30 cellular contexts compared by ENCODE assay signal in genomic region chr17:39633570-39634183, GRCh38. TPM values are rescaled to one million over a fixed set of nuclear protein-coding genes. Genes with fewer than 3 reads are reported as not detected.
DNase-seq lines count a peak whose midpoint lies in the region; ATAC-seq, FAIRE-seq and TF ChIP-seq lines count a peak whose summit lies in the region.
"Had no signal": no experiment of that assay in that cellular context is flagged by ENCODE, and none has a peak within 500 bp of the region (broad histone marks: within the 10 kb centered on the region; RNA-seq: fewer than 3 reads in every experiment).

No MANE protein-coding gene starts in this region.

- peaks cover 17% of the 10 kb centered on the region for H3K79me2 ChIP-seq in K562 (ENCODE audit: control insufficient read depth, insufficient read depth, low read length)
- peaks cover 16% of the 10 kb centered on the region for H3K79me2 ChIP-seq in GM23248 (ENCODE audit: insufficient read depth)

- no peaks in the 10 kb centered on the region for H3K9me3 ChIP-seq in heart right ventricle
- no peaks in the 10 kb centered on the region for H3K9me3 ChIP-seq in K562 (replicated peaks; ENCODE audit: control insufficient read depth, insufficient read depth, low read depth, low read length)
- no peaks in the 10 kb centered on the region for H3K9me3 ChIP-seq in mucosa of rectum (ENCODE audit: control insufficient read depth in 2 of 2, low read length in 2 of 2)
- no peaks in the 10 kb centered on the region for H3K9me3 ChIP-seq in transverse colon
- H3K9me3 ChIP-seq in GM23248 (ENCODE audit: low read depth): no peaks in the 10 kb centered on the region
- H3K9me3 ChIP-seq: A549, adrenal gland, left lung, MG63, right atrium auricular region, spleen had no signal

- H3K9me1 ChIP-seq in K562 (ENCODE audit: control insufficient read depth, insufficient read depth, low read length): no peaks in the 10 kb centered on the region

- H2AFZ ChIP-seq in K562 (ENCODE audit: low read depth, low read length) (0 out of 2 replicates have a peak overlapping the region, but pooled peaks have one; percentile 46), GM23248 (no peak overlapping the region)

- WGBS in heart right ventricle, 2 donors: 66 to 80% methylated on average over 8 of the region's 8 CpGs
- WGBS in K562 (ENCODE audit: insufficient coverage, low coverage, missing lambda C conversion rate): 65% methylated on average over 8 of the region's 8 CpGs
- 50 to 51% methylated on average over 1 to 8 of the region's 8 CpGs for WGBS in transverse colon (ENCODE audit: low coverage in 1 of 2), 2 donors
- WGBS in GM23248 (ENCODE audit: low coverage in 1 of 2, low lambda C conversion rate in 2 of 2, missing lambda C conversion rate in 2 of 2), 2 experiments: 43 to 56% methylated on average over 8 of the region's 8 CpGs

- intact Hi-C loops in Right ventricle myocardium inferior (cut with DNase I): no loop called here
- intact Hi-C loops in heart right ventricle (cut with DNase I): loop anchor here in 3 of 10 donors (5.0 kb wide), 2 partner anchors 39 to 114 kb away; no protein-coding TSS in a partner anchor
- intact Hi-C loops in K562 (cut with micrococcal nuclease): no loop called here
- intact Hi-C loops in transverse colon (cut with DNase I; ENCODE audit: low total_unique reads): loop anchor here (10.0 kb wide), 1 partner anchor 121 kb away; no protein-coding TSS in a partner anchor

- peaks cover 0 to 21% (median 3%) of the 10 kb centered on the region in 7 donors for H3K27me3 ChIP-seq in heart right ventricle
- H3K27me3 ChIP-seq in K562 (ENCODE audit: control insufficient read depth in 2 of 2, insufficient read depth in 2 of 2, low read length in 2 of 2): no peaks in the 10 kb centered on the region
- H3K27me3 ChIP-seq in mucosa of rectum (ENCODE audit: control insufficient read depth in 2 of 2, insufficient read depth in 2 of 2, low read length in 2 of 2): no peaks in the 10 kb centered on the region
- H3K27me3 ChIP-seq in transverse colon: peaks cover 10% of the 10 kb centered on the region
- H3K27me3 ChIP-seq in GM23248 (replicated peaks; ENCODE audit: insufficient read depth): peaks cover 17% of the 10 kb centered on the region
- H3K27me3 ChIP-seq: adrenal gland, MG63, right atrium auricular region had no signal

- no peaks in the 10 kb centered on the region for H3F3A ChIP-seq in GM23248 (ENCODE audit: insufficient read depth)

- TF ChIP-seq EP300 in K562 (IDR thresholded peaks at IDR 0.05; ENCODE audit: low read length) (no peak), transverse colon (IDR thresholded peaks at IDR 0.05; ENCODE audit: low read depth) (no peak)

- H3K9me2 ChIP-seq in GM23248 (ENCODE audit: insufficient read depth): no peaks in the 10 kb centered on the region

- H3K9ac ChIP-seq in K562 (ENCODE audit: insufficient read depth in 1 of 2, low read depth in 2 of 2, low read length in 2 of 2) (peak overlapping the region in 1 of 2 experiments; percentile 41; a peak in 2 of 4 replicates), mucosa of rectum (ENCODE audit: low read depth in 1 of 2, low read length in 2 of 2) (peak overlapping the region; percentile 70 to 77), GM23248 (no peak overlapping the region)

- no peaks in the 10 kb centered on the region for H4K20me1 ChIP-seq in K562 (replicated peaks; ENCODE audit: control insufficient read depth, insufficient read depth, low read length)
- H4K20me1 ChIP-seq in GM23248 (ENCODE audit: insufficient read depth): no peaks in the 10 kb centered on the region

- ATAC-seq in Right ventricle myocardium inferior: no peak
- ATAC-seq in heart right ventricle: no peak
- ATAC-seq in K562: no peak
- ATAC-seq in GM19397 (IDR thresholded peaks at IDR 0.05; ENCODE audit: unreplicated experiment): no peak
- ATAC-seq: esophagus mucosa, GM12878, left lung had no signal

- TF ChIP-seq CTCF in heart right ventricle (IDR thresholded peaks at IDR 0.05) (no peak), K562 (IDR thresholded peaks at IDR 0.05 in 2 of 3, conservative IDR thresholded peaks at IDR 0.05 in 1 of 3; ENCODE audit: insufficient read depth in 2 of 3, low read depth in 1 of 3, low read length in 3 of 3) (no peak), transverse colon (IDR thresholded peaks at IDR 0.05) (no peak)

- H3K36me3 ChIP-seq in heart right ventricle (no peaks in the 10 kb centered on the region), K562 (ENCODE audit: control insufficient read depth, insufficient read depth, low read length) (no peaks in the 10 kb centered on the region; the same call in 2 of the 3 replicates), mucosa of rectum (ENCODE audit: control insufficient read depth in 2 of 2, insufficient read depth in 2 of 2, low read length in 2 of 2) (peaks cover 12 to 19% of the 10 kb centered on the region in 2 donors), transverse colon (no peaks in the 10 kb centered on the region), GM23248 (ENCODE audit: low read depth) (no peaks in the 10 kb centered on the region)
- H3K36me3 ChIP-seq: adrenal gland, left lung, MG63, right atrium auricular region, spleen had no signal

- H3K4me1 ChIP-seq in heart right ventricle (peaks cover 6 to 43% (median 22%) of the 10 kb centered on the region in 9 donors), K562 (replicated peaks in 1 of 2; ENCODE audit: control insufficient read depth in 2 of 2, insufficient read depth in 2 of 2, low read length in 2 of 2) (peaks cover 23 to 40% of the 10 kb centered on the region in 2 experiments), mucosa of rectum (ENCODE audit: control insufficient read depth in 2 of 2, insufficient read depth in 2 of 2, low read length in 2 of 2) (peaks cover 60 to 75% of the 10 kb centered on the region in 2 donors), transverse colon (peaks cover 31 to 79% (median 62%) of the 10 kb centered on the region in 4 donors), GM23248 (ENCODE audit: insufficient read depth) (peaks cover 14% of the 10 kb centered on the region)

- H3K4me3 ChIP-seq in heart right ventricle (no peak overlapping the region), K562 (no peak overlapping the region), mucosa of rectum (ENCODE audit: low read length in 2 of 2) (peak overlapping the region; percentile 48 to 49), transverse colon (peak overlapping the region in 1 of 4 donors; percentile 12), GM23248 (no peak overlapping the region)
- H3K4me3 ChIP-seq: A549, adrenal gland, GM12878, left lung, MG63, right atrium auricular region, spleen had no signal

- no peak overlapping the region for H3K4me2 ChIP-seq in K562 (ENCODE audit: insufficient read depth, low read length)
- H3K4me2 ChIP-seq in GM23248 (ENCODE audit: unreplicated experiment): no peak overlapping the region
- H3K4me2 ChIP-seq: A549 had no signal

- CTCF ChIA-PET in K562 (lab: Yijun Ruan, JAX; ENCODE audit: low intra/inter-chr PET ratio): interaction anchor here (0.6 to 2.0 kb wide), 3 partner anchors 12 to 35 kb away, joined by 3 to 12 read pairs (median 3); partner anchors contain the start of gene PNMT

- TF ChIP-seq POLR2A in K562 (conservative IDR thresholded peaks at IDR 0.05) (no peak), transverse colon (IDR thresholded peaks at IDR 0.05) (no peak)

- H3K27ac ChIP-seq in heart right ventricle (no peak overlapping the region), K562 (ENCODE audit: extremely low read depth, low read depth, low read length) (no peak overlapping the region), mucosa of rectum (ENCODE audit: low read depth in 2 of 2, low read length in 2 of 2) (peak overlapping the region; percentile 82 to 99), transverse colon (peak overlapping the region; percentile 90 to 93 (median 91)), GM23248 (no peak overlapping the region)
- H3K27ac ChIP-seq: A549, left lung, right atrium auricular region, spleen had no signal

- DNase-seq in Right ventricle myocardium inferior (ENCODE audit: missing footprints): peak; percentile 45
- DNase-seq in heart right ventricle: no peak
- DNase-seq in K562 (ENCODE audit: extremely low read depth in 1 of 4, low spot score in 3 of 4): no peak
- DNase-seq in transverse colon: no peak
- no peak for DNase-seq in GM23248
- no peak for DNase-seq in activated naive CD4-positive, alpha-beta T cell treated with anti-CD3 and anti-CD28 coated beads, Interleukin-2, amount 50 U/mL, for 16 hours
- DNase-seq: activated B cell treated with CpG ODN at 0.5 μM for 24 hours; cortex of kidney; KG1; left lung; MG63; NCI-H524 treated with DMSO at 0.1 percent for 48 hours; SIG-M5; spleen; stimulated activated CD4-positive, alpha-beta T cell treated with anti-CD3 and anti-CD28 coated beads, Interleukin-2, amount 100 ng/mL, for 24 hours had no signal

- no TSS peak for BruUV-seq in K562 (replicated peaks; lab: Mats Ljungman, UMichigan)

- in situ Hi-C loops in K562 (cut with MboI) (no loop called here), transverse colon (cut with MboI; ENCODE audit: low pct_ligation_motif_present in 1 of 4, low pct_unique_long_range_greater_than_20kb in 1 of 4, low sequenced_read_pairs in 3 of 4) (loop anchor here in 1 of 4 donors (25.0 kb wide), 1 partner anchor 104 kb away; the partner anchor contains the start of genes GRB7 and MIEN1), GM23248 (cut with MboI) (no loop called here)

- no peak for TF ChIP-seq RAD21 in K562 (CRISPR knock-in tag; conservative IDR thresholded peaks at IDR 0.05 in 1 of 2, IDR thresholded peaks at IDR 0.05 in 1 of 2)

- FAIRE-seq in K562 (lab: Jason Lieb, UNC): no peak
- FAIRE-seq: A549, bronchial epithelial cell, islet of Langerhans had no signal

- POLR2A ChIA-PET in K562 (lab: Yijun Ruan, JAX): interaction anchor here (0.5 to 1.2 kb wide), 6 partner anchors 9 to 437 kb away, joined by 3 to 5 read pairs (median 4); no protein-coding TSS in a partner anchor

RNA-seq across cellular contexts. Expression of gene STARD3, which starts 3.3 kb away (rescaled TPM):
- total RNA-seq in Right ventricle myocardium inferior: 21.4 TPM
- 10 to 100 TPM; 14.2 to 25.3 (median 19.6) TPM for total RNA-seq in heart right ventricle
- polyA plus RNA-seq in heart right ventricle: 10 to 100 TPM; 39.2 to 46.1 TPM
- total RNA-seq in K562 (2011; cell fraction: chromatin; rRNA removed; ENCODE audit: low replicate concordance): 89.9 and 212 TPM in 2 replicates
- total RNA-seq in K562 (2011; cell fraction: nucleolus; rRNA removed): 162 and 190 TPM in 2 replicates
- total RNA-seq in K562 (2011; cell fraction: nucleoplasm; rRNA removed): 132 TPM in 2 replicates
- 41.1 and 46.0 TPM in 2 replicates for total RNA-seq in K562 (2014; rRNA removed)
- 18.6 and 22.0 TPM in 2 replicates for total RNA-seq in K562 (2014; rRNA removed; fragmentation: Illumina TruSeq; extraction: Trizol)
- total RNA-seq in K562 (2015; rRNA removed; fragmentation: Illumina TruSeq; extraction: Trizol): 31.6 and 32.1 TPM in 2 replicates
- total RNA-seq in K562 (2021): 60.2 and 69.3 TPM in 2 replicates
- 64.4 and 64.9 TPM in 2 replicates for polyA plus RNA-seq in K562 (2011; rRNA removed)
- 45.8 and 114 TPM in 2 replicates for polyA plus RNA-seq in K562 (2011; cell fraction: cytosol; rRNA removed)
- polyA plus RNA-seq in K562 (2011; cell fraction: nucleus; rRNA removed): 254 and 418 TPM in 2 replicates
- 58.5 and 83.7 TPM in 2 replicates for polyA plus RNA-seq in K562 (2012)
- 51.1 and 62.4 TPM in 2 replicates for polyA plus RNA-seq in K562 (2014; fragmentation: Illumina TruSeq; extraction: Trizol)
- 1 to 10 TPM in 1 of 2 experiments, under 1 TPM in 1; 0.63 to 1.9 TPM for polyA plus RNA-seq in K562 (2014; fragmentation: Nextera tagmentation; extraction: Ambion mirVana)
- 79.9 and 87.0 TPM in 2 replicates for polyA plus RNA-seq in K562 (2014; rRNA removed)
- 27.4 and 54.1 TPM in 2 replicates for polyA minus RNA-seq in K562 (2011; rRNA and poly(A)+ RNA removed)
- polyA minus RNA-seq in K562 (2011; cell fraction: cytosol; rRNA and poly(A)+ RNA removed): 25.1 and 39.6 TPM in 2 replicates
- 62.2 and 85.6 TPM in 2 replicates for polyA minus RNA-seq in K562 (2011; cell fraction: nucleus; rRNA and poly(A)+ RNA removed)
- 100 to 1,000 TPM in 1 of 4 donors, 10 to 100 TPM in 3; 63.5 to 193 (median 73.2) TPM for total RNA-seq in transverse colon
- 34.0 and 41.0 TPM in 2 replicates for total RNA-seq in GM23248 (2014; rRNA removed; shearing (Covaris generic))
- polyA plus RNA-seq in GM23248 (2016; fragmentation: Nextera tagmentation; extraction: Ambion mirVana): 32.3 and 34.1 TPM in 2 replicates

RNA-seq across cellular contexts. Expression of gene PPP1R1B, which starts 6.9 kb away (rescaled TPM):
- 0.89 TPM for total RNA-seq in Right ventricle myocardium inferior
- 1 to 10 TPM in 2 of 10 donors, under 1 TPM in 7, not detected in 1; 0.28 to 1.1 (median 0.63) TPM for total RNA-seq in heart right ventricle
- 1 to 10 TPM in 1 of 2 donors, under 1 TPM in 1; 0.80 to 2.1 TPM for polyA plus RNA-seq in heart right ventricle
- not detected in 2 replicates for total RNA-seq in K562 (2011; cell fraction: chromatin; rRNA removed; ENCODE audit: low replicate concordance)
- total RNA-seq in K562 (2011; cell fraction: nucleolus; rRNA removed): not detected in 2 replicates
- not detected in 2 replicates for total RNA-seq in K562 (2011; cell fraction: nucleoplasm; rRNA removed)
- total RNA-seq in K562 (2014; rRNA removed): not detected in 2 replicates
- 0.07 TPM in 1 of 2 replicates, not detected in the other for total RNA-seq in K562 (2014; rRNA removed; fragmentation: Illumina TruSeq; extraction: Trizol)
- total RNA-seq in K562 (2015; rRNA removed; fragmentation: Illumina TruSeq; extraction: Trizol): not detected in 2 replicates
- 0.18 TPM in 1 of 2 replicates, not detected in the other for total RNA-seq in K562 (2021)
- 0.10 TPM in 1 of 2 replicates, not detected in the other for polyA plus RNA-seq in K562 (2011; rRNA removed)
- polyA plus RNA-seq in K562 (2011; cell fraction: cytosol; rRNA removed): 0.15 TPM in 1 of 2 replicates, not detected in the other
- polyA plus RNA-seq in K562 (2011; cell fraction: nucleus; rRNA removed): 0.07 TPM in 1 of 2 replicates, not detected in the other
- polyA plus RNA-seq in K562 (2012): 0.06 and 0.14 TPM in 2 replicates
- 0.10 TPM in 1 of 2 replicates, not detected in the other for polyA plus RNA-seq in K562 (2014; fragmentation: Illumina TruSeq; extraction: Trizol)
- polyA plus RNA-seq in K562 (2014; fragmentation: Nextera tagmentation; extraction: Ambion mirVana): under 1 TPM in 1 of 2 experiments, not detected in 1; 0.07 TPM
- not detected in 2 replicates for polyA plus RNA-seq in K562 (2014; rRNA removed)
- not detected in 2 replicates for polyA minus RNA-seq in K562 (2011; rRNA and poly(A)+ RNA removed)
- polyA minus RNA-seq in K562 (2011; cell fraction: cytosol; rRNA and poly(A)+ RNA removed): not detected in 2 replicates
- not detected in 2 replicates for polyA minus RNA-seq in K562 (2011; cell fraction: nucleus; rRNA and poly(A)+ RNA removed)
- total RNA-seq in transverse colon: 100 to 1,000 TPM; 125 to 509 (median 223) TPM
- not detected in 2 replicates for total RNA-seq in GM23248 (2014; rRNA removed; shearing (Covaris generic))
- polyA plus RNA-seq in GM23248 (2016; fragmentation: Nextera tagmentation; extraction: Ambion mirVana): not detected in 2 replicates
- total RNA-seq: activated B cell treated with CpG ODN at 0.5 μM for 24 hours; bronchial epithelial cell; CD4-positive, alpha-beta memory T cell; Daoy; fibroblast of villous mesenchyme; GM12878; neural crest cell; spleen had no signal
- polyA plus RNA-seq: CD4-positive, alpha-beta memory T cell had no signal

RNA-seq across cellular contexts. Expression of gene NEUROD2, which starts 26.0 kb away (rescaled TPM):
- total RNA-seq in Right ventricle myocardium inferior (not detected), heart right ventricle (not detected), K562 (2014; rRNA removed) (not detected in 2 replicates), K562 (2014; rRNA removed; fragmentation: Illumina TruSeq; extraction: Trizol) (not detected in 2 replicates), K562 (2015; rRNA removed; fragmentation: Illumina TruSeq; extraction: Trizol) (not detected in 2 replicates), K562 (2021) (not detected in 2 replicates), transverse colon (not detected)
- polyA plus RNA-seq in heart right ventricle (not detected), K562 (2011; rRNA removed) (not detected in 2 replicates), K562 (2014; fragmentation: Illumina TruSeq; extraction: Trizol) (not detected in 2 replicates), K562 (2014; fragmentation: Nextera tagmentation; extraction: Ambion mirVana) (not detected), K562 (2014; rRNA removed) (not detected in 2 replicates), GM23248 (2016; fragmentation: Nextera tagmentation; extraction: Ambion mirVana) (not detected in 2 replicates)
- total RNA-seq in K562 (2011; cell fraction: chromatin; rRNA removed; ENCODE audit: low replicate concordance): not detected in 2 replicates
- total RNA-seq in K562 (2011; cell fraction: nucleolus; rRNA removed): not detected in 2 replicates
- not detected in 2 replicates for total RNA-seq in K562 (2011; cell fraction: nucleoplasm; rRNA removed)
- polyA plus RNA-seq in K562 (2011; cell fraction: cytosol; rRNA removed): not detected in 2 replicates
- polyA plus RNA-seq in K562 (2011; cell fraction: nucleus; rRNA removed): not detected in 2 replicates
- 0.01 TPM in 1 of 2 replicates, not detected in the other for polyA plus RNA-seq in K562 (2012)
- not detected in 2 replicates for polyA minus RNA-seq in K562 (2011; rRNA and poly(A)+ RNA removed)
- polyA minus RNA-seq in K562 (2011; cell fraction: cytosol; rRNA and poly(A)+ RNA removed): not detected in 2 replicates
- not detected in 2 replicates for polyA minus RNA-seq in K562 (2011; cell fraction: nucleus; rRNA and poly(A)+ RNA removed)
- not detected in 2 replicates for total RNA-seq in GM23248 (2014; rRNA removed; shearing (Covaris generic))
- total RNA-seq: activated B cell treated with CpG ODN at 0.5 μM for 24 hours; adrenal gland; bronchial epithelial cell; CD4-positive, alpha-beta memory T cell; Daoy; endodermal cell; esophagus mucosa; fibroblast of villous mesenchyme; GM12878; H7; left lung; neural crest cell; right atrium auricular region; spleen had no signal
- polyA plus RNA-seq: A549, GM12878 had no signal

RNA-seq across cellular contexts. Expression of gene TCAP, which starts 31.5 kb away (rescaled TPM):
- total RNA-seq in Right ventricle myocardium inferior (5,286 TPM), heart right ventricle (1,000 to 10,000 TPM; 3,683 to 6,290 (median 4,342) TPM), K562 (2014; rRNA removed) (0.82 and 1.2 TPM in 2 replicates), K562 (2014; rRNA removed; fragmentation: Illumina TruSeq; extraction: Trizol) (0.29 and 0.33 TPM in 2 replicates), K562 (2015; rRNA removed; fragmentation: Illumina TruSeq; extraction: Trizol) (0.98 and 1.4 TPM in 2 replicates), K562 (2021) (1.1 and 1.4 TPM in 2 replicates), transverse colon (1 to 10 TPM in 1 of 4 donors, under 1 TPM in 1, not detected in 2; 0.64 to 1.9 TPM)
- polyA plus RNA-seq in heart right ventricle (1,000 to 10,000 TPM; 2,452 to 2,624 TPM), K562 (2011; rRNA removed) (0.58 and 0.67 TPM in 2 replicates), K562 (2014; fragmentation: Illumina TruSeq; extraction: Trizol) (0.65 and 0.73 TPM in 2 replicates), K562 (2014; fragmentation: Nextera tagmentation; extraction: Ambion mirVana) (not detected), K562 (2014; rRNA removed) (0.86 and 1.4 TPM in 2 replicates), GM23248 (2016; fragmentation: Nextera tagmentation; extraction: Ambion mirVana) (not detected in 2 replicates)
- total RNA-seq in K562 (2011; cell fraction: chromatin; rRNA removed; ENCODE audit: low replicate concordance): 3.6 and 11.8 TPM in 2 replicates
- 6.8 and 7.2 TPM in 2 replicates for total RNA-seq in K562 (2011; cell fraction: nucleolus; rRNA removed)
- total RNA-seq in K562 (2011; cell fraction: nucleoplasm; rRNA removed): 5.1 and 6.0 TPM in 2 replicates
- 0.34 and 0.92 TPM in 2 replicates for polyA plus RNA-seq in K562 (2011; cell fraction: cytosol; rRNA removed)
- 3.7 and 7.7 TPM in 2 replicates for polyA plus RNA-seq in K562 (2011; cell fraction: nucleus; rRNA removed)
- 1.4 and 3.2 TPM in 2 replicates for polyA plus RNA-seq in K562 (2012)
- polyA minus RNA-seq in K562 (2011; rRNA and poly(A)+ RNA removed): 0.33 and 0.53 TPM in 2 replicates
- not detected in 2 replicates for polyA minus RNA-seq in K562 (2011; cell fraction: cytosol; rRNA and poly(A)+ RNA removed)
- 1.6 and 2.2 TPM in 2 replicates for polyA minus RNA-seq in K562 (2011; cell fraction: nucleus; rRNA and poly(A)+ RNA removed)
- 0.43 TPM in 1 of 2 replicates, not detected in the other for total RNA-seq in GM23248 (2014; rRNA removed; shearing (Covaris generic))
- total RNA-seq: bronchial epithelial cell, Daoy, fibroblast of villous mesenchyme had no signal

RNA-seq across cellular contexts. Expression of gene PNMT, which starts 34.6 kb away (rescaled TPM):
- 5.1 TPM for total RNA-seq in Right ventricle myocardium inferior
- 10 to 100 TPM in 1 of 10 donors, 1 to 10 TPM in 9; 2.7 to 12.8 (median 3.9) TPM for total RNA-seq in heart right ventricle
- polyA plus RNA-seq in heart right ventricle: 10 to 100 TPM; 16.8 to 30.0 TPM
- total RNA-seq in K562 (2011; cell fraction: chromatin; rRNA removed; ENCODE audit: low replicate concordance): 0.81 and 8.9 TPM in 2 replicates
- 7.3 and 7.9 TPM in 2 replicates for total RNA-seq in K562 (2011; cell fraction: nucleolus; rRNA removed)
- total RNA-seq in K562 (2011; cell fraction: nucleoplasm; rRNA removed): 6.0 and 8.4 TPM in 2 replicates
- 15.8 and 18.1 TPM in 2 replicates for total RNA-seq in K562 (2014; rRNA removed)
- total RNA-seq in K562 (2014; rRNA removed; fragmentation: Illumina TruSeq; extraction: Trizol): 2.0 and 3.0 TPM in 2 replicates
- total RNA-seq in K562 (2015; rRNA removed; fragmentation: Illumina TruSeq; extraction: Trizol): 9.0 and 9.6 TPM in 2 replicates
- total RNA-seq in K562 (2021): 17.2 and 17.4 TPM in 2 replicates
- 3.3 and 5.8 TPM in 2 replicates for polyA plus RNA-seq in K562 (2011; rRNA removed)
- 3.3 and 24.0 TPM in 2 replicates for polyA plus RNA-seq in K562 (2011; cell fraction: cytosol; rRNA removed)
- polyA plus RNA-seq in K562 (2011; cell fraction: nucleus; rRNA removed): 8.7 and 33.8 TPM in 2 replicates
- 23.3 and 34.1 TPM in 2 replicates for polyA plus RNA-seq in K562 (2012)
- 3.1 and 9.3 TPM in 2 replicates for polyA plus RNA-seq in K562 (2014; fragmentation: Illumina TruSeq; extraction: Trizol)
- 1 to 10 TPM in 1 of 2 experiments, under 1 TPM in 1; 0.55 to 1.5 TPM for polyA plus RNA-seq in K562 (2014; fragmentation: Nextera tagmentation; extraction: Ambion mirVana)
- 17.8 and 20.0 TPM in 2 replicates for polyA plus RNA-seq in K562 (2014; rRNA removed)
- polyA minus RNA-seq in K562 (2011; rRNA and poly(A)+ RNA removed): 0.21 and 1.8 TPM in 2 replicates
- 1.5 and 6.7 TPM in 2 replicates for polyA minus RNA-seq in K562 (2011; cell fraction: cytosol; rRNA and poly(A)+ RNA removed)
- 1.00 and 1.8 TPM in 2 replicates for polyA minus RNA-seq in K562 (2011; cell fraction: nucleus; rRNA and poly(A)+ RNA removed)
- 10 to 100 TPM in 1 of 4 donors, 1 to 10 TPM in 2, under 1 TPM in 1; 0.80 to 48.3 (median 1.3) TPM for total RNA-seq in transverse colon
- not detected in 2 replicates for total RNA-seq in GM23248 (2014; rRNA removed; shearing (Covaris generic))
- polyA plus RNA-seq in GM23248 (2016; fragmentation: Nextera tagmentation; extraction: Ambion mirVana): not detected in 2 replicates
- total RNA-seq: activated B cell treated with CpG ODN at 0.5 μM for 24 hours, bronchial epithelial cell, Daoy, fibroblast of villous mesenchyme, GM12878 had no signal
- polyA plus RNA-seq: A549; CD4-positive, alpha-beta memory T cell; GM12878 had no signal

Comparison
In these comparisons a context has a peak if more than half of its experiments do, and no peak if none do; other contexts are left out.
1. H3K27ac ChIP-seq: peak in mucosa of rectum (2 of 2) and transverse colon (4 of 4); none in heart right ventricle (0 of 10), K562 (single experiment) and GM23248 (single experiment).
2. H3K4me3 ChIP-seq: peak in mucosa of rectum (2 of 2); none in heart right ventricle (0 of 10), K562 (single experiment) and GM23248 (single experiment).
3. RNA of gene PPP1R1B, which starts 6.9 kb away (total RNA-seq): 125 to 509 TPM in transverse colon; 0.89 TPM in Right ventricle myocardium inferior (single experiment), 0.28 to 1.1 TPM in heart right ventricle, 0.07 to 0.18 TPM in K562 and not detected in GM23248; every median in the first group is over 10 times any median in the second.